ENCODE assay signal across 11 cellular contexts in genomic region chr5:54761213-54761701, GRCh38.
DNase-seq lines count a peak whose midpoint lies in the region; ATAC-seq and TF ChIP-seq lines count a peak whose summit lies in the region.
"Had no signal": no experiment of that assay in that cellular context is flagged by ENCODE, and none has a peak within 500 bp of the region (broad histone marks: within the 10 kb centered on the region; RNA-seq: fewer than 3 reads in every experiment).

No MANE protein-coding gene starts in this region.

- peak; percentile 93 for ATAC-seq in left ventricle myocardium superior
- ATAC-seq in HG03280 (IDR thresholded peaks at IDR 0.05; ENCODE audit: unreplicated experiment) = no peak
- ATAC-seq: activated naive CD4-positive, alpha-beta T cell treated with anti-CD3 and anti-CD28 coated beads, Interleukin-2, amount 50 U/mL, for 72 hours had no signal

- peak; percentile 98 for DNase-seq in HCEC 1CT
- peak; percentile 52 for DNase-seq in astrocyte of the spinal cord (ENCODE audit: low read depth, low spot score)
- no peak for DNase-seq in left ventricle myocardium superior
- peak; percentile 93 for DNase-seq in stromal cell of bone marrow (ENCODE audit: low read depth)
- no peak for DNase-seq in NAMALWA (ENCODE audit: low spot score)
- no peak for DNase-seq in H7
- DNase-seq: KG1, SIG-M5 had no signal

- H3K4me3 ChIP-seq in astrocyte of the spinal cord (ENCODE audit: low read depth, low read length) (no peak overlapping the region), H7 (ENCODE audit: insufficient read depth, low read depth, low read length) (no peak overlapping the region)
- H3K4me3 ChIP-seq: skin epidermis had no signal

- H3K36me3 ChIP-seq in H7 (replicated peaks; ENCODE audit: control insufficient read depth, insufficient read depth, low read length) = no peaks in the 10 kb centered on the region

- in situ Hi-C loops in astrocyte of the spinal cord (cut with HindIII; ENCODE audit: low sequenced_read_pairs) = no loop called here

- intact Hi-C loops in left ventricle myocardium superior (cut with micrococcal nuclease) = no loop called here

- H3K27me3 ChIP-seq in H7 (ENCODE audit: control insufficient read depth, insufficient read depth, low read length) = no peaks in the 10 kb centered on the region

- no peak for TF ChIP-seq CTCF in astrocyte of the spinal cord (IDR thresholded peaks at IDR 0.05; ENCODE audit: low read depth, low read length)

Comparison
In these comparisons a context has a peak if more than half of its experiments do, and no peak if none do; other contexts are left out.
1. DNase-seq: peak in HCEC 1CT (single experiment), astrocyte of the spinal cord (single experiment) and stromal cell of bone marrow (single experiment); none in left ventricle myocardium superior (single experiment), NAMALWA (single experiment) and H7 (single experiment).